Comparison of ENCODE assay signal across 8 cellular contexts in the genomic region with DNA sequence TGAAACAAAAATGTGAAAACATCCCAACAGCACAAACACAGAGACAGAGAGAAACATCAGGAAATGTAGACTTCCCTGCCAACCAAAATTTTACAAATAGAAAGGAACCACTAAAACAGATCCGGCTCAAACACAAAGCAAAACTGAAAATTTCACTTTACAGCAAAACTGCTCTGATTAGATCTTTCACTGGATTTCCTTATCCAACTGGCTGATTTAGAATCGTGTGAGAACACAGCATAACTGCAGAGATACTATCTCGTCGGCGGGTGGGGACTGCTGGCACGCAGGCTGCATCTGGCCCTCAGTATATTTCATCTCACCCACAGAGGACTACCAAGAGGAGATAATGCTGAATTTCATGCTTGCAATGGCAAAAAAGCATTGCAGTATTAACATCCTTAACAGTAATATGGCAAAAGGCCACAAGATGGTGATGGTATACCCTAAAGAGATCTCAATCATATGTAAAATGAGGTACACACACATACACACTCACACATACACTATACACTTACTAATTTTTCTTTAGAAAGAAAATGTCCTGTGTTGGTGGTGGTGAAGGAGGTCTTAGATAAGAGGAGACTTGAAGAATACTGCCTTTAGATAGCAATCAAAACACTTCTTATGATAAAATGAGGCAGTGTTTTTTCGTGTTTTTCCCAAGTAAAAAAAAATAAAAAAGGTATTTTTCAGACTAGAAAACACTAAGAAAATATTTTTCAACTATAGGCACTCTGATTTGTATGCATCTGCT. TPM values are rescaled to one million over a fixed set of nuclear protein-coding genes. Genes with fewer than 3 reads are reported as not detected.
DNase-seq lines count a peak whose midpoint lies in the region; ATAC-seq and TF ChIP-seq lines count a peak whose summit lies in the region.

No MANE protein-coding gene starts in this region.

- TF ChIP-seq CTCF in WERI-Rb-1 (IDR thresholded peaks at IDR 0.05; ENCODE audit: low read depth, low read length), result peak; percentile 42; the same call in 1 of the 2 replicates

- H3K27ac ChIP-seq in WERI-Rb-1 (no peak overlapping the region), mesodermal cell (ENCODE audit: low read depth, low read length, severe bottlenecking) (peak overlapping the region; percentile 85)

- 83 to 89% methylated on average over 5 of the region's 7 CpGs for WGBS in mesodermal cell (ENCODE audit: insufficient coverage in 2 of 2), 2 experiments

- no peak overlapping the region for H3K4me3 ChIP-seq in WERI-Rb-1 (ENCODE audit: low read depth, low read length)
- no peak overlapping the region for H3K4me3 ChIP-seq in mesodermal cell (ENCODE audit: extremely low read depth, insufficient read depth, low read length, poor library complexity, severe bottlenecking)

- ATAC-seq in GM18511 (IDR thresholded peaks at IDR 0.05; ENCODE audit: unreplicated experiment) (peak; percentile 96), HG02938 (IDR thresholded peaks at IDR 0.05; ENCODE audit: unreplicated experiment) (peak; percentile 93)
- peak; percentile 99 for ATAC-seq in stimulated activated naive CD8-positive, alpha-beta T cell treated with anti-CD3 and anti-CD28 coated beads, Interleukin-15, amount 100 ng/mL, for 72 hours

- no peaks in the 10 kb centered on the region for H3K9me3 ChIP-seq in WERI-Rb-1 (ENCODE audit: severe bottlenecking)
- no peaks in the 10 kb centered on the region for H3K9me3 ChIP-seq in mesodermal cell (ENCODE audit: control insufficient read depth, low read length)

- H3K27ac Mint-ChIP-seq in stimulated activated naive CD8-positive, alpha-beta T cell treated with anti-CD3 and anti-CD28 coated beads, Interleukin-15, amount 100 ng/mL, for 72 hours, result peak overlapping the region; percentile 95 to 96

- H3K4me1 ChIP-seq in mesodermal cell (ENCODE audit: control insufficient read depth, insufficient read depth, low read length, poor library complexity, severe bottlenecking), result peaks cover 8% of the 10 kb centered on the region

- H3K9me3 Mint-ChIP-seq in stimulated activated naive CD8-positive, alpha-beta T cell treated with anti-CD3 and anti-CD28 coated beads, Interleukin-15, amount 100 ng/mL, for 72 hours, result no peaks in the 10 kb centered on the region

- H3K4me1 Mint-ChIP-seq in stimulated activated naive CD8-positive, alpha-beta T cell treated with anti-CD3 and anti-CD28 coated beads, Interleukin-15, amount 100 ng/mL, for 72 hours, result peaks cover 12% of the 10 kb centered on the region

- DNase-seq in AG20443 (ENCODE audit: low spot score) (peak; percentile 71), NCI-H2029 treated with DMSO at 0.1 percent for 48 hours (lab: John Stamatoyannopoulos, UW) (peak; percentile 34), WERI-Rb-1 (no peak), dermis blood vessel endothelial cell (peak; percentile 89)
- DNase-seq in stimulated activated naive CD8-positive, alpha-beta T cell treated with anti-CD3 and anti-CD28 coated beads, Interleukin-15, amount 100 ng/mL, for 72 hours, result peak; percentile 56 to 69

- H3K27me3 Mint-ChIP-seq in stimulated activated naive CD8-positive, alpha-beta T cell treated with anti-CD3 and anti-CD28 coated beads, Interleukin-15, amount 100 ng/mL, for 72 hours, result no peaks in the 10 kb centered on the region

- peak overlapping the region; percentile 87 to 90 for H3K4me3 Mint-ChIP-seq in stimulated activated naive CD8-positive, alpha-beta T cell treated with anti-CD3 and anti-CD28 coated beads, Interleukin-15, amount 100 ng/mL, for 72 hours

- no peaks in the 10 kb centered on the region for H3K36me3 ChIP-seq in WERI-Rb-1
- H3K36me3 ChIP-seq in mesodermal cell (ENCODE audit: control insufficient read depth, insufficient read depth, low read length), result no peaks in the 10 kb centered on the region

- H3K27me3 ChIP-seq in WERI-Rb-1 (ENCODE audit: insufficient read depth, low read depth, severe bottlenecking), result no peaks in the 10 kb centered on the region

RNA-seq across cellular contexts. Expression of gene LEO1, which starts 10.6 kb away (rescaled TPM):
- 38.6 and 59.1 TPM in 2 replicates for total RNA-seq in dermis blood vessel endothelial cell
- polyA plus RNA-seq in mesodermal cell (2013, experiment 1 of 2), result 26.8 TPM
- polyA plus RNA-seq in mesodermal cell (2013, experiment 2 of 2), result 30.6 TPM

RNA-seq across cellular contexts. Expression of gene MAPK6, which starts 36.8 kb away (rescaled TPM):
- 41.5 and 59.5 TPM in 2 replicates for total RNA-seq in dermis blood vessel endothelial cell
- polyA plus RNA-seq in mesodermal cell (2013, experiment 1 of 2), result 81.1 TPM
- 80.0 TPM for polyA plus RNA-seq in mesodermal cell (2013, experiment 2 of 2)
